In genomic region chr1:78587213-78587612, GRCh38 we compare ENCODE assay signal across 2 cellular contexts.
TF ChIP-seq lines count a peak whose summit lies in the region.

No MANE protein-coding gene starts in this region.

TF ChIP-seq in SK-N-SH, 30 proteins besides CTCF, POLR2A, EP300 and RAD21 (continued from another document):
- TF ChIP-seq REST (IDR thresholded peaks at IDR 0.05; ENCODE audit: low read depth, low read length): no peak
TF ChIP-seq in SK-N-SH: peak in this region for 1.

TF ChIP-seq in SK-N-SH treated with all-trans-retinoic acid at 6 μM for 48 hours, 23 proteins besides CTCF, POLR2A, EP300 and RAD21 (continued from another document):
- no peak for TF ChIP-seq ZFP30 (CRISPR knock-in tag; IDR thresholded peaks at IDR 0.05)
